ENCODE assay signal across 1 cellular context in the genomic region with DNA sequence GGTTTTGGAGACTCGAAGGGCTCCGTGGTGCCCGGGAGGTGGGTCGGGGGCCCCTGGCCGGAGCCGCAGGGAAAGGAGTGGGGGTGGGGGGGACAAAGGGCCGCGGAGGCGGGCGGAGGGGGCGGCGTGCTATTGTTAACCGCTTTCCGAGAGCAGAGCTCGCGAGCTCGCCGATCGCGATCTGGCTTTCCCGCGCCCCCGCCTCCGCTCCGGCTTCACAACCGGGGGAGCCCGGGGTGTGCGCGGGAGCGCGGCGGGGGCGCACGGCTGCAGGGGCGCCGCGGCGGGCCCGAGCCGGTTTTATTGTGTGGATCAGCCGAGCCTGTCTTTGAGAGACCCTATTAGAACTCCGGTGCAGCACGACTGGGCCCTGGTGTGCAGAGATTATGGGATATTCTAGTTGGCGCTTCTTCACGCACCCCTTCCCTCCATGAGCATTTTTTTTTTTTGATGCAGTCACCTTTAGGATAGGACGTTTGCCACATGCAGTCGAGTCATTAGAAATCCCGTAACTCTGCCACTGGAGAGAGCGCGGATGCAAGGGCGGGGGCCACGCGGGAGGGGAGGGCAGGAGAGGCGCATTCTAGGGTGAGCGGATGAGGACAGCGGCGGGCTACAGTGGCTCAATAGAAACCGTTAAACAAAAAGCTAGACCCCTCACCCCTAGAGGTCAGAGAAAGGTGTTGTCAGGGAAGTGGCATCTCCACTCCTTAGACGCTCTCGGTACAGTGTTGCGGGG.
TF ChIP-seq lines count a peak whose summit lies in the region.

No MANE protein-coding gene starts in this region.

TF ChIP-seq in SK-N-SH treated with all-trans-retinoic acid at 6 μM for 48 hours, 23 proteins besides CTCF, POLR2A, EP300 and RAD21 (continued from another document):
- TF ChIP-seq, protein P1, sequence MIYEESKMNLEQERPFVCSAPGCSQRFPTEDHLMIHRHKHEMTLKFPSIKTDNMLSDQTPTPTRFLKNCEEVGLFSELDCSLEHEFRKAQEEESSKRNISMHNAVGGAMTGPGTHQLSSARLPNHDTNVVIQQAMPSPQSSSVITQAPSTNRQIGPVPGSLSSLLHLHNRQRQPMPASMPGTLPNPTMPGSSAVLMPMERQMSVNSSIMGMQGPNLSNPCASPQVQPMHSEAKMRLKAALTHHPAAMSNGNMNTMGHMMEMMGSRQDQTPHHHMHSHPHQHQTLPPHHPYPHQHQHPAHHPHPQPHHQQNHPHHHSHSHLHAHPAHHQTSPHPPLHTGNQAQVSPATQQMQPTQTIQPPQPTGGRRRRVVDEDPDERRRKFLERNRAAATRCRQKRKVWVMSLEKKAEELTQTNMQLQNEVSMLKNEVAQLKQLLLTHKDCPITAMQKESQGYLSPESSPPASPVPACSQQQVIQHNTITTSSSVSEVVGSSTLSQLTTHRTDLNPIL (CRISPR knock-in tag; IDR thresholded peaks at IDR 0.05; ENCODE audit: low read depth) = no peak
- TF ChIP-seq BACH2 (CRISPR knock-in tag; IDR thresholded peaks at IDR 0.05; ENCODE audit: borderline replicate concordance) (no peak), CSDC2 (CRISPR knock-in tag; IDR thresholded peaks at IDR 0.05) (no peak), SNAI2 (CRISPR knock-in tag; IDR thresholded peaks at IDR 0.05) (no peak)
